20 cellular contexts compared by ENCODE assay signal in genomic region chr12:70359458-70360197, GRCh38. TPM values are rescaled to one million over a fixed set of nuclear protein-coding genes. Genes with fewer than 3 reads are reported as not detected.
A peak's percentile ranks its signal among the peaks of the same experiment; 100 is the strongest.
DNase-seq lines count a peak whose midpoint lies in the region; FAIRE-seq and TF ChIP-seq lines count a peak whose summit lies in the region.
"Had no signal": no experiment of that assay in that cellular context is flagged by ENCODE, and none has a peak within 500 bp of the region (broad histone marks: within the 10 kb centered on the region; RNA-seq: fewer than 3 reads in every experiment).

No MANE protein-coding gene starts in this region.

- 0 out of 2 replicates have a peak, but pooled peaks cover 8% of the 10 kb centered on the region for H3F3A ChIP-seq in GM23248 (ENCODE audit: insufficient read depth)

- in situ Hi-C loops in GM23248 (cut with MboI) = loop anchor here (25.0 kb wide), 1 partner anchor 353 kb away; no protein-coding TSS in a partner anchor

- H3K36me3 ChIP-seq in A673 (ENCODE audit: insufficient read depth, low read length, poor library complexity, severe bottlenecking) (peaks cover 5% of the 10 kb centered on the region), GM23248 (ENCODE audit: low read depth) (peaks cover 23% of the 10 kb centered on the region), adipocyte (ENCODE audit: control insufficient read depth, insufficient read depth, low read length, severe bottlenecking) (peaks cover 21% of the 10 kb centered on the region), kidney (ENCODE audit: control insufficient read depth in 1 of 2, insufficient read depth in 2 of 2, low read length in 2 of 2) (peaks cover 0 to under 1% of the 10 kb centered on the region in 2 donors)

- no peaks in the 10 kb centered on the region for H4K20me1 ChIP-seq in GM23248 (ENCODE audit: insufficient read depth)

- peaks cover 10% of the 10 kb centered on the region for H3K27me3 ChIP-seq in A673 (replicated peaks; ENCODE audit: insufficient read depth, low read depth, low read length, poor library complexity)
- peaks cover 8% of the 10 kb centered on the region; the same call in 1 of the 2 replicates for H3K27me3 ChIP-seq in GM23248 (replicated peaks; ENCODE audit: insufficient read depth)
- H3K27me3 ChIP-seq in adipocyte (replicated peaks; ENCODE audit: control insufficient read depth, insufficient read depth, low read length) = peaks cover 4% of the 10 kb centered on the region

- POLR2A ChIA-PET in A673 (lab: Charles Lee; ENCODE audit: low non-redundant PET) = no interaction called here
- POLR2A ChIA-PET in activated CD4-positive, alpha-beta memory T cell treated with anti-CD3 and anti-CD28 coated beads, Interleukin-2, amount 10 ng/mL, durations not matched to agents 7 days and 5 days (lab: Charles Lee) = no interaction called here

- H3K4me3 ChIP-seq in A673 (ENCODE audit: low read depth, low read length, poor library complexity, severe bottlenecking) (no peak overlapping the region), GM23248 (no peak overlapping the region), adipocyte (ENCODE audit: low read length) (no peak overlapping the region), kidney (ENCODE audit: low read length in 2 of 2) (no peak overlapping the region)
- H3K4me3 ChIP-seq: BLaER1 treated with 17β-estradiol and CSF1 and Interleukin-3, amounts not matched to agents 10 nM and 100 nM; MG63 had no signal

- H3K27ac ChIP-seq in A673 (ENCODE audit: low read depth, low read length, poor library complexity, severe bottlenecking) (no peak overlapping the region), GM23248 (no peak overlapping the region), kidney (ENCODE audit: low read depth in 2 of 2, low read length in 2 of 2) (no peak overlapping the region)
- H3K27ac ChIP-seq: BLaER1 treated with 17β-estradiol and CSF1 and Interleukin-3, amounts not matched to agents 10 nM and 100 nM had no signal

- H3K4me1 ChIP-seq in A673 (ENCODE audit: insufficient read depth, low read length, poor library complexity, severe bottlenecking) (peaks cover 12% of the 10 kb centered on the region), GM23248 (ENCODE audit: insufficient read depth) (no peaks in the 10 kb centered on the region), adipocyte (ENCODE audit: control insufficient read depth, insufficient read depth, low read length) (peaks cover 8% of the 10 kb centered on the region), kidney (ENCODE audit: control insufficient read depth in 1 of 2, insufficient read depth in 1 of 2, low read depth in 1 of 2, low read length in 2 of 2) (no peaks in the 10 kb centered on the region)

- H3K36me3 Mint-ChIP-seq in activated CD4-positive, alpha-beta memory T cell treated with anti-CD3 and anti-CD28 coated beads, Interleukin-2, amount 10 ng/mL, durations not matched to agents 7 days and 5 days (ENCODE audit: low read depth) = peaks cover 6% of the 10 kb centered on the region

- TF ChIP-seq CTCF in A673 (conservative IDR thresholded peaks at IDR 0.05; ENCODE audit: low read depth, low read length) = no peak
- no peak for TF ChIP-seq CTCF in kidney (IDR thresholded peaks at IDR 0.05; ENCODE audit: borderline replicate concordance, extremely low read depth, insufficient read depth)

- H3K4me2 ChIP-seq in GM23248 (ENCODE audit: unreplicated experiment) = no peak overlapping the region
- H3K4me2 ChIP-seq: BLaER1 treated with 17β-estradiol and CSF1 and Interleukin-3, amounts not matched to agents 10 nM and 100 nM had no signal

- no TSS peak for BruUV-seq in A673 (replicated peaks; lab: Mats Ljungman, UMichigan)

- no peaks in the 10 kb centered on the region for H3K79me2 ChIP-seq in GM23248 (ENCODE audit: insufficient read depth)

- peaks cover 13% of the 10 kb centered on the region for H3K27me3 Mint-ChIP-seq in activated CD4-positive, alpha-beta memory T cell treated with anti-CD3 and anti-CD28 coated beads, Interleukin-2, amount 10 ng/mL, durations not matched to agents 7 days and 5 days

- H3K9me2 ChIP-seq in GM23248 (ENCODE audit: insufficient read depth) = no peaks in the 10 kb centered on the region

- DNase-seq in A673 (ENCODE audit: low spot score) (peak; percentile 21), GM23248 (peak; percentile 4), adipocyte (ENCODE audit: low read depth) (peak; percentile 26), kidney (no peak), posterior vena cava (ENCODE audit: low spot score) (no peak)
- no peak for DNase-seq in activated CD4-positive, alpha-beta memory T cell treated with anti-CD3 and anti-CD28 coated beads, Interleukin-2, amount 10 ng/mL, durations not matched to agents 7 days and 5 days
- no peak for DNase-seq in activated CD8-positive, alpha-beta memory T cell treated with anti-CD3 and anti-CD28 coated beads for 24 hours
- DNase-seq: CD8-positive, alpha-beta T cell; DND-41; GOT3; MG63; NCI-H187; NCI-H2227 treated with DMSO at 0.1 percent for 48 hours; NCI-H510A treated with DMSO at 0.1 percent for 48 hours; NCI-H748 treated with DMSO at 0.1 percent for 48 hours; Right ventricle myocardium superior had no signal

- H3K4me3 Mint-ChIP-seq in activated CD4-positive, alpha-beta memory T cell treated with anti-CD3 and anti-CD28 coated beads, Interleukin-2, amount 10 ng/mL, durations not matched to agents 7 days and 5 days = no peak overlapping the region
- H3K4me3 Mint-ChIP-seq: CD8-positive, alpha-beta T cell; IgD-negative memory B cell had no signal

- no peaks in the 10 kb centered on the region for H3K9me3 Mint-ChIP-seq in activated CD4-positive, alpha-beta memory T cell treated with anti-CD3 and anti-CD28 coated beads, Interleukin-2, amount 10 ng/mL, durations not matched to agents 7 days and 5 days
- H3K9me3 Mint-ChIP-seq: CD8-positive, alpha-beta T cell; IgD-negative memory B cell had no signal

- CTCF ChIA-PET in A673 (lab: Charles Lee) = no interaction called here
- CTCF ChIA-PET in activated CD4-positive, alpha-beta memory T cell treated with anti-CD3 and anti-CD28 coated beads, Interleukin-2, amount 10 ng/mL, durations not matched to agents 7 days and 5 days (lab: Charles Lee) = no interaction called here

- H3K9ac ChIP-seq in GM23248 (no peak overlapping the region), adipocyte (ENCODE audit: low read length) (no peak overlapping the region), kidney (ENCODE audit: low read length in 2 of 2) (no peak overlapping the region)
- H3K9ac ChIP-seq: BLaER1 treated with 17β-estradiol and CSF1 and Interleukin-3, amounts not matched to agents 10 nM and 100 nM had no signal

- peaks cover under 1% of the 10 kb centered on the region for H3K4me1 Mint-ChIP-seq in activated CD4-positive, alpha-beta memory T cell treated with anti-CD3 and anti-CD28 coated beads, Interleukin-2, amount 10 ng/mL, durations not matched to agents 7 days and 5 days

- FAIRE-seq in kidney (lab: Jason Lieb, UNC) = peak; percentile 23
- FAIRE-seq: GM12892, HTR-8/SVneo had no signal

- no peak overlapping the region for H3K27ac Mint-ChIP-seq in activated CD4-positive, alpha-beta memory T cell treated with anti-CD3 and anti-CD28 coated beads, Interleukin-2, amount 10 ng/mL, durations not matched to agents 7 days and 5 days
- H3K27ac Mint-ChIP-seq: CD8-positive, alpha-beta T cell; IgD-negative memory B cell had no signal

- 95 to 96% methylated on average over 1 of the region's 1 CpG for WGBS in GM23248 (ENCODE audit: low coverage in 1 of 2, low lambda C conversion rate in 2 of 2, missing lambda C conversion rate in 2 of 2), 2 experiments

- no peak overlapping the region for H2AFZ ChIP-seq in GM23248

- H3K9me3 ChIP-seq in A673 (ENCODE audit: low read depth, low read length, poor library complexity, severe bottlenecking) (no peaks in the 10 kb centered on the region), GM23248 (ENCODE audit: low read depth) (no peaks in the 10 kb centered on the region), adipocyte (ENCODE audit: control insufficient read depth, low read length) (no peaks in the 10 kb centered on the region), kidney (ENCODE audit: control insufficient read depth in 1 of 2, low read length in 2 of 2) (no peaks in the 10 kb centered on the region)
- H3K9me3 ChIP-seq: BLaER1 treated with 17β-estradiol and CSF1 and Interleukin-3, amounts not matched to agents 10 nM and 100 nM; MG63 had no signal

- intact Hi-C loops in A673 (cut with micrococcal nuclease; ENCODE audit: unreplicated experiment) = no loop called here
- intact Hi-C loops in kidney (cut with DNase I) = no loop called here
- intact Hi-C loops in posterior vena cava (cut with DNase I) = no loop called here

RNA-seq across cellular contexts. Expression of gene KCNMB4, which starts 6.5 kb away (rescaled TPM):
- 1.9 and 2.3 TPM in 2 replicates for total RNA-seq in A673 (2021)
- total RNA-seq in GM23248 (2014; rRNA removed; shearing (Covaris generic)) = 1.8 and 2.7 TPM in 2 replicates
- polyA plus RNA-seq in GM23248 (2016; fragmentation: Nextera tagmentation; extraction: Ambion mirVana) = 1.2 and 1.7 TPM in 2 replicates
- 3.9 TPM for total RNA-seq in kidney
- polyA plus RNA-seq in kidney (ENCODE audit: insufficient read depth, low read depth, low replicate concordance) = 5.6 TPM
- 1 to 10 TPM; 1.7 to 1.8 TPM for total RNA-seq in posterior vena cava
- under 1 TPM; 0.23 to 0.33 TPM for total RNA-seq in activated CD4-positive, alpha-beta memory T cell treated with anti-CD3 and anti-CD28 coated beads, Interleukin-2, amount 10 ng/mL, durations not matched to agents 7 days and 5 days

Comparison
In these comparisons a context has a peak if more than half of its experiments do, and no peak if none do; other contexts are left out.
1. DNase-seq: peak in A673 (single experiment), GM23248 (single experiment) and adipocyte (single experiment); none in kidney (single experiment), posterior vena cava (single experiment), activated CD4-positive, alpha-beta memory T cell treated with anti-CD3 and anti-CD28 coated beads, Interleukin-2, amount 10 ng/mL, durations not matched to agents 7 days and 5 days (single experiment) and activated CD8-positive, alpha-beta memory T cell treated with anti-CD3 and anti-CD28 coated beads for 24 hours (single experiment).